7 cellular contexts compared by ENCODE assay signal in genomic region chr17:75588546-75589016, GRCh38. TPM values are rescaled to one million over a fixed set of nuclear protein-coding genes. Genes with fewer than 3 reads are reported as not detected.
DNase-seq lines count a peak whose midpoint lies in the region; ATAC-seq, FAIRE-seq and TF ChIP-seq lines count a peak whose summit lies in the region.

No MANE protein-coding gene starts in this region.

- H3K4me1 ChIP-seq in GM12878 (ENCODE audit: control insufficient read depth, insufficient read depth, low read length), result 0 out of 2 replicates have a peak, but pooled peaks cover 4% of the 10 kb centered on the region
- H3K4me1 ChIP-seq in liver (ENCODE audit: control insufficient read depth in 4 of 4, insufficient read depth in 4 of 4, low read length in 3 of 4), result peaks cover 3 to 13% (median 8%) of the 10 kb centered on the region in 4 donors

- no peak for DNase-seq in GM12878 (ENCODE audit: low read depth, low spot score)
- DNase-seq in GM10248 (ENCODE audit: extremely low spot score), result no peak
- no peak for DNase-seq in NCI-H128 (lab: John Stamatoyannopoulos, UW; ENCODE audit: unreplicated experiment)

- TSS peak; percentile 78 for BruUV-seq in GM12878 (replicated peaks; lab: Mats Ljungman, UMichigan)

- RAD21 ChIA-PET in GM12878 (lab: Charles Lee; ENCODE audit: unreplicated experiment), result interaction anchor here (1.0 kb wide), 1 partner anchor 72 kb away, joined by 6 read pairs; the partner anchor contains the start of gene TSEN54

- in situ Hi-C loops in GM12878 (cut with MboI), result no loop called here

- peak overlapping the region; percentile 44; the same call in 1 of the 2 replicates for H3K9ac ChIP-seq in GM12878 (ENCODE audit: control insufficient read depth, insufficient read depth, low read length)
- H3K9ac ChIP-seq in liver (ENCODE audit: low read depth in 1 of 2, low read length in 2 of 2), result peak overlapping the region in 1 of 2 donors; percentile 38

- SMC1A ChIA-PET in GM12878 (lab: Charles Lee; ENCODE audit: uncharacterized antibody, unreplicated experiment), result interaction anchor here (1.2 kb wide), 1 partner anchor 72 kb away, joined by 5 read pairs; the partner anchor contains the start of gene TSEN54

- 11% methylated on average over 54 of the region's 56 CpGs for WGBS in GM12878 (ENCODE audit: insufficient coverage, insufficient replicate concordance, low lambda C conversion rate, missing lambda C conversion rate)
- WGBS in liver, result 18% methylated on average over 56 of the region's 56 CpGs

- no peak for TF ChIP-seq RAD21 in GM12878 (IDR thresholded peaks at IDR 0.05; ENCODE audit: insufficient read depth, low read depth, low read length)
- no peak for TF ChIP-seq RAD21 in liver (IDR thresholded peaks at IDR 0.05)

- peaks cover 5 to 9% of the 10 kb centered on the region in 2 experiments for H3K27me3 ChIP-seq in GM12878 (replicated peaks in 1 of 2; ENCODE audit: control insufficient read depth in 2 of 2, insufficient read depth in 2 of 2, low read length in 1 of 2)
- no peaks in the 10 kb centered on the region for H3K27me3 ChIP-seq in liver (ENCODE audit: control insufficient read depth in 4 of 4, insufficient read depth in 4 of 4, low read length in 3 of 4)

- H3K36me3 ChIP-seq in GM12878 (ENCODE audit: control insufficient read depth in 2 of 2, insufficient read depth in 2 of 2, low read length in 1 of 2) (no peaks in the 10 kb centered on the region), liver (ENCODE audit: control insufficient read depth in 4 of 4, insufficient read depth in 3 of 4, low read depth in 1 of 4, low read length in 3 of 4) (peaks cover 0 to 1% (median 0%) of the 10 kb centered on the region in 4 donors)

- intact Hi-C loops in GM12878 (cut with micrococcal nuclease; ENCODE audit: unreplicated experiment), result loop anchor here (1.0 to 2.0 kb wide), 2 partner anchors 72 to 162 kb away; partner anchors contain the start of gene TSEN54

- POLR2A ChIA-PET in GM12878 (lab: Charles Lee) (interaction anchor here (0.6 to 1.0 kb wide), 2 partner anchors 71 to 94 kb away, joined by 3 to 4 read pairs; no protein-coding TSS in a partner anchor), GM10248 (lab: Yijun Ruan, JAX) (no interaction called here)

- H3K9me3 ChIP-seq in GM12878 (replicated peaks; ENCODE audit: control insufficient read depth, insufficient read depth, low read length) (no peaks in the 10 kb centered on the region), liver (ENCODE audit: control insufficient read depth in 4 of 4, low read length in 3 of 4) (no peaks in the 10 kb centered on the region)

- FAIRE-seq in GM12878 (lab: Jason Lieb, UNC), result no peak

- H4K20me1 ChIP-seq in GM12878 (ENCODE audit: control insufficient read depth, insufficient read depth), result no peaks in the 10 kb centered on the region

- H3K4me2 ChIP-seq in GM12878 (ENCODE audit: control insufficient read depth, insufficient read depth), result peak overlapping the region; percentile 88

- TF ChIP-seq POLR2A in GM12878 (IDR thresholded peaks at IDR 0.05; ENCODE audit: low read depth, low read length), result no peak; the same call in 1 of the 2 replicates

- no peak for TF ChIP-seq EP300 in GM12878 (IDR thresholded peaks at IDR 0.05; ENCODE audit: borderline replicate concordance in 1 of 2, control insufficient read depth in 1 of 2, low read depth in 2 of 2, low read length in 2 of 2)

- CTCF ChIA-PET in GM12878 (lab: Yijun Ruan, JAX), result interaction anchor here (0.7 to 2.9 kb wide), 6 partner anchors 46 to 165 kb away, joined by 3 to 12 read pairs (median 3); partner anchors contain the start of genes RECQL5 and TSEN54
- CTCF ChIA-PET in GM10248 (lab: Yijun Ruan, JAX), result interaction anchor here (0.6 to 5.5 kb wide), 10 partner anchors 12 to 165 kb away, joined by 3 to 61 read pairs (median 4); partner anchors contain the start of gene SMIM5

- peak overlapping the region; percentile 67 for H2AFZ ChIP-seq in GM12878 (ENCODE audit: control insufficient read depth, low read depth, low read length)

- H3K27ac ChIP-seq in GM12878 (ENCODE audit: control insufficient read depth, insufficient read depth) (peak overlapping the region; percentile 33; the same call in 1 of the 2 replicates), liver (ENCODE audit: low read depth in 1 of 2, low read length in 2 of 2) (peak overlapping the region; percentile 86 to 90), temporal lobe (ENCODE audit: low read depth, low read length) (peak overlapping the region; percentile 85)

- no peaks in the 10 kb centered on the region for H3K79me2 ChIP-seq in GM12878 (ENCODE audit: control insufficient read depth, insufficient read depth, low read length)

- H3K4me3 ChIP-seq in GM12878, result peak overlapping the region; percentile 53; the same call in 1 of the 2 replicates
- H3K4me3 ChIP-seq in liver (ENCODE audit: low read depth in 1 of 3, low read length in 3 of 3), result peak overlapping the region in 2 of 3 donors; percentile 47 to 60

- TF ChIP-seq CTCF in GM12878 (IDR thresholded peaks at IDR 0.05 in 2 of 3, conservative IDR thresholded peaks at IDR 0.05 in 1 of 3; ENCODE audit: control insufficient read depth in 2 of 3, extremely low read depth in 1 of 3, insufficient read depth in 1 of 3, low read depth in 3 of 3, low read length in 3 of 3) (no peak), liver (IDR thresholded peaks at IDR 0.05; ENCODE audit: low read depth, low read length, missing input control) (no peak), GM10248 (IDR thresholded peaks at IDR 0.05; ENCODE audit: control extremely low read depth, extremely low read depth, low read depth, missing control alignments) (no peak)

- peak; percentile 0 for ATAC-seq in GM19324 (IDR thresholded peaks at IDR 0.05; ENCODE audit: low FRiP score, unreplicated experiment)
- ATAC-seq in HG03354 (IDR thresholded peaks at IDR 0.05; ENCODE audit: poor library complexity, severe bottlenecking, unreplicated experiment), result peak; percentile 18
- ATAC-seq in GM12878, result peak; percentile 13

TF ChIP-seq in GM12878, 131 proteins besides CTCF, POLR2A, EP300 and RAD21 (continues in another document):
- TF ChIP-seq SIX5 (IDR thresholded peaks at IDR 0.05; ENCODE audit: low read depth, low read length, severe bottlenecking), result no peak
- 0 out of 2 replicates have a peak, but pooled peaks have one; percentile 16 for TF ChIP-seq SMARCA5 (IDR thresholded peaks at IDR 0.05)
- TF ChIP-seq NR2C2 (IDR thresholded peaks at IDR 0.05; ENCODE audit: borderline replicate concordance, control insufficient read depth, insufficient read length, low read depth), result no peak
- no peak for TF ChIP-seq SUPT20H (IDR thresholded peaks at IDR 0.05; ENCODE audit: borderline replicate concordance, control insufficient read depth, low read depth, low read length)
- no peak for TF ChIP-seq GABPA (IDR thresholded peaks at IDR 0.05; ENCODE audit: low read depth)
- TF ChIP-seq TBL1XR1 (IDR thresholded peaks at IDR 0.05; ENCODE audit: low read depth, low read length), result no peak

TF ChIP-seq in liver, 16 proteins besides CTCF, POLR2A, EP300 and RAD21 (continues in another document):
- no peak for TF ChIP-seq RXRA (IDR thresholded peaks at IDR 0.05)

RNA-seq across cellular contexts. Expression of gene MYO15B, which starts 1.0 kb away (rescaled TPM):
- 43.1 and 49.0 TPM in 2 replicates for total RNA-seq in GM12878 (2013; cell fraction: nucleolus; rRNA removed)
- total RNA-seq in GM12878 (2014; rRNA removed) (4.3 and 6.7 TPM in 2 replicates), GM12878 (2014; rRNA removed; fragmentation: Illumina TruSeq; extraction: Trizol) (2.3 and 2.7 TPM in 2 replicates), GM12878 (2021) (12.3 and 15.4 TPM in 2 replicates), liver (10 to 100 TPM; 21.2 to 34.4 TPM), temporal lobe (20.4 TPM)
- polyA plus RNA-seq in GM12878 (2011; ENCODE audit: low read depth), result 3.0 TPM
- polyA plus RNA-seq in GM12878 (2011; rRNA removed) (0.67 and 0.82 TPM in 2 replicates), GM12878 (2014; fragmentation: Illumina TruSeq; extraction: Trizol) (2.1 and 3.6 TPM in 2 replicates), GM12878 (2014; fragmentation: Nextera tagmentation; extraction: Ambion mirVana) (under 1 TPM in 1 of 2 experiments, not detected in 1; 0.82 TPM), GM12878 (2014; rRNA removed) (9.0 and 11.1 TPM in 2 replicates), GM12878 (2016; fragmentation: Nextera tagmentation; extraction: Ambion mirVana) (1 to 10 TPM; 1.2 to 1.3 TPM), liver (10 to 100 TPM; 13.3 to 14.8 TPM)
- polyA plus RNA-seq in GM12878 (2011; cell fraction: cytosol; rRNA removed), result 0.73 and 0.92 TPM in 2 replicates
- polyA plus RNA-seq in GM12878 (2011; cell fraction: nucleus; rRNA removed), result 16.5 and 17.3 TPM in 2 replicates
- 14.4 and 19.5 TPM in 2 replicates for polyA plus RNA-seq in GM12878 (2012)
- polyA minus RNA-seq in GM12878 (2011; rRNA and poly(A)+ RNA removed), result 0.59 and 0.62 TPM in 2 replicates
- not detected in 2 replicates for polyA minus RNA-seq in GM12878 (2011; cell fraction: cytosol; rRNA and poly(A)+ RNA removed)
- polyA minus RNA-seq in GM12878 (2011; cell fraction: nucleus; rRNA and poly(A)+ RNA removed), result 3.1 and 7.0 TPM in 2 replicates

RNA-seq across cellular contexts. Expression of gene SMIM5, which starts 44.7 kb away (rescaled TPM):
- 0.38 and 0.61 TPM in 2 replicates for total RNA-seq in GM12878 (2013; cell fraction: nucleolus; rRNA removed)
- total RNA-seq in GM12878 (2014; rRNA removed) (not detected in 2 replicates), GM12878 (2014; rRNA removed; fragmentation: Illumina TruSeq; extraction: Trizol) (not detected in 2 replicates), GM12878 (2021) (not detected in 2 replicates), liver (10 to 100 TPM in 1 of 2 donors, under 1 TPM in 1; 0.25 to 54.9 TPM), temporal lobe (0.49 TPM)
- polyA plus RNA-seq in GM12878 (2011; ENCODE audit: low read depth), result 0.07 TPM
- polyA plus RNA-seq in GM12878 (2011; rRNA removed) (not detected in 2 replicates), GM12878 (2014; fragmentation: Illumina TruSeq; extraction: Trizol) (not detected in 2 replicates), GM12878 (2014; fragmentation: Nextera tagmentation; extraction: Ambion mirVana) (not detected), GM12878 (2014; rRNA removed) (0.04 TPM in 1 of 2 replicates, not detected in the other), GM12878 (2016; fragmentation: Nextera tagmentation; extraction: Ambion mirVana) (under 1 TPM; 0.08 to 0.11 TPM), liver (under 1 TPM; 0.10 TPM)
- not detected in 2 replicates for polyA plus RNA-seq in GM12878 (2011; cell fraction: cytosol; rRNA removed)
- 0.20 TPM in 1 of 2 replicates, not detected in the other for polyA plus RNA-seq in GM12878 (2011; cell fraction: nucleus; rRNA removed)
- polyA plus RNA-seq in GM12878 (2012), result 0.20 and 0.39 TPM in 2 replicates
- not detected in 2 replicates for polyA minus RNA-seq in GM12878 (2011; rRNA and poly(A)+ RNA removed)
- not detected in 2 replicates for polyA minus RNA-seq in GM12878 (2011; cell fraction: cytosol; rRNA and poly(A)+ RNA removed)
- polyA minus RNA-seq in GM12878 (2011; cell fraction: nucleus; rRNA and poly(A)+ RNA removed), result not detected in 2 replicates

Comparison
In these comparisons a context has a peak if more than half of its experiments do, and no peak if none do; other contexts are left out.
1. H3K27ac ChIP-seq: peak in every context shown above with its lines; median percentile 88 in liver; 85 in temporal lobe; 33 in GM12878.